In the genomic region with DNA sequence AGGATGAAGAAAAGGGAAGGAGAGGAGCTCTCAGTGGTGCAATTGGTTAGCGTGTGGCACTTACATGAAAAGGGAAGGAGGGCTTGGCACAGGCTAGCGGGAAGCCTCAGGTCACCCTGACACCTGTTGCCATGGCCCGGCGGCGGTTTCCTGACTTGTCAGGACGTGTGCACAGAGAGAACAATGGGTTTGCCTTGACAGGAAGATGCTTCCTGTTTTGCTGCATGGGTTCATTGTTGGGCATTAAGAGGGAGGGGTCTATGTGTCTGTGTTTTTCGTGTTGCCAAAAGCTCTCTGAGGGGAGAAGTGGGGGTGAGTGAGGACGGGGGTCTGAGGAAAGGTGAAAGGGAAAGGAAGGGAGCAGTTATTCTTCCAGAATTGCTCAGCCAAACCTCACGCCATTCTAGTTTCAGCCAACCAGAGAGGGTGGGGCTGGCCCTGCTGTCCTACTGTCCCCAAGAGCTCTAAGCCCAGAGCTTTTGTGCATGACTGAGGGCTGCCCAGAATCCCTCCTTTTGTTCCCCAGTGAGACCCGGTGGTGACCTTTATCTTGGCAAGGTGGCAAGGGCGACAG, we compare ENCODE assay signal across 8 cellular contexts. TPM values are rescaled to one million over a fixed set of nuclear protein-coding genes. Genes with fewer than 3 reads are reported as not detected.
DNase-seq lines count a peak whose midpoint lies in the region; ATAC-seq and TF ChIP-seq lines count a peak whose summit lies in the region.

No MANE protein-coding gene starts in this region.

- H3K27me3 ChIP-seq in effector memory CD4-positive, alpha-beta T cell (replicated peaks; ENCODE audit: control insufficient read depth, insufficient read depth, low read length, poor library complexity, severe bottlenecking) = no peaks in the 10 kb centered on the region
- H3K27me3 ChIP-seq in GM23248 (replicated peaks; ENCODE audit: insufficient read depth) = peaks cover 5% of the 10 kb centered on the region

- H3K4me3 ChIP-seq in GM12864 (ENCODE audit: low read depth, low read length) = no peak overlapping the region
- peak overlapping the region; percentile 3 for H3K4me3 ChIP-seq in effector memory CD4-positive, alpha-beta T cell (ENCODE audit: insufficient read depth, low read depth, low read length, poor library complexity, severe bottlenecking)
- H3K4me3 ChIP-seq in GM23248 = no peak overlapping the region

- no peak overlapping the region for H3K9ac ChIP-seq in GM23248

- H3K27ac Mint-ChIP-seq in T-cell = peak overlapping the region; percentile 93 to 96

- no peak overlapping the region for H3K4me2 ChIP-seq in GM23248 (ENCODE audit: unreplicated experiment)

- ATAC-seq in GM21619 (IDR thresholded peaks at IDR 0.05; ENCODE audit: unreplicated experiment) = peak; percentile 86
- peak; percentile 87 to 97 (median 92) for ATAC-seq in T-cell (replicated peaks in 1 of 4)

- DNase-seq in GM12864 (ENCODE audit: low read depth) (peak; percentile 90), Kasumi-1 (lab: John Stamatoyannopoulos, UW) (peak; percentile 84 to 85), T-cell (peak in 33 of 34 experiments; percentile 57 to 91 (median 79)), GM23248 (no peak), T-helper 9 cell (no peak)
- peak; percentile 22 to 55 (median 33) for DNase-seq in effector memory CD4-positive, alpha-beta T cell
- DNase-seq in stimulated activated CD8-positive, alpha-beta memory T cell treated with anti-CD3 and anti-CD28 coated beads, Interleukin-4, amount 100 ng/mL, for 48 hours = peak; percentile 68

- H3K4me3 Mint-ChIP-seq in T-cell = peak overlapping the region; percentile 63 to 78 (median 71)

- H3K9me2 ChIP-seq in GM23248 (ENCODE audit: insufficient read depth) = no peaks in the 10 kb centered on the region

- no peaks in the 10 kb centered on the region for H3K27me3 Mint-ChIP-seq in T-cell

- H3K36me3 Mint-ChIP-seq in T-cell = peaks cover 17% of the 10 kb centered on the region

- peaks cover 94 to 96% (median 95%) of the 10 kb centered on the region in 3 donors for H3K4me1 Mint-ChIP-seq in T-cell

- WGBS in GM23248 (ENCODE audit: low coverage in 1 of 2, low lambda C conversion rate in 2 of 2, missing lambda C conversion rate in 2 of 2), 2 experiments = 42 to 43% methylated on average over 11 of the region's 11 CpGs

- H3K9me3 ChIP-seq in effector memory CD4-positive, alpha-beta T cell (ENCODE audit: control insufficient read depth, low read length) = no peaks in the 10 kb centered on the region
- H3K9me3 ChIP-seq in GM23248 (ENCODE audit: low read depth) = no peaks in the 10 kb centered on the region

- in situ Hi-C loops in GM23248 (cut with MboI) = no loop called here

- H3K4me1 ChIP-seq in effector memory CD4-positive, alpha-beta T cell (ENCODE audit: control insufficient read depth, insufficient read depth, low read length, poor library complexity, severe bottlenecking) = peaks cover 39% of the 10 kb centered on the region
- no peaks in the 10 kb centered on the region for H3K4me1 ChIP-seq in GM23248 (ENCODE audit: insufficient read depth)

- no peaks in the 10 kb centered on the region for H3F3A ChIP-seq in GM23248 (ENCODE audit: insufficient read depth)

- CTCF ChIA-PET in T-cell (lab: Charles Lee) = interaction anchor here in 1 of 2 donors (0.6 to 1.6 kb wide), 3 partner anchors 15 to 33 kb away, joined by 3 to 6 read pairs (median 5); no protein-coding TSS in a partner anchor

- H3K79me2 ChIP-seq in GM23248 (ENCODE audit: insufficient read depth) = no peaks in the 10 kb centered on the region

- peaks cover 5 to 19% (median 8%) of the 10 kb centered on the region in 3 donors for H3K9me3 Mint-ChIP-seq in T-cell

- POLR2A ChIA-PET in T-cell (lab: Charles Lee) = interaction anchor here (0.6 to 1.7 kb wide), 4 partner anchors 14 to 43 kb away, joined by 3 to 8 read pairs (median 3); no protein-coding TSS in a partner anchor

- H3K27ac ChIP-seq in effector memory CD4-positive, alpha-beta T cell (ENCODE audit: insufficient read depth, low read length, poor library complexity, severe bottlenecking) = peak overlapping the region; percentile 70
- no peak overlapping the region for H3K27ac ChIP-seq in GM23248

- TF ChIP-seq CTCF in GM12864 (IDR thresholded peaks at IDR 0.05; ENCODE audit: low read depth, low read length, missing control alignments) = no peak

- no peaks in the 10 kb centered on the region for H3K36me3 ChIP-seq in effector memory CD4-positive, alpha-beta T cell (ENCODE audit: control insufficient read depth, insufficient read depth, low read length)
- H3K36me3 ChIP-seq in GM23248 (ENCODE audit: low read depth) = no peaks in the 10 kb centered on the region

- H2AFZ ChIP-seq in GM23248 = no peak overlapping the region

- H4K20me1 ChIP-seq in GM23248 (ENCODE audit: insufficient read depth) = no peaks in the 10 kb centered on the region

RNA-seq across cellular contexts. Expression of a gene that starts 17.1 kb away (rescaled TPM):
- total RNA-seq in T-cell = 100 to 1,000 TPM; 173 to 438 (median 340) TPM
- not detected in 2 replicates for total RNA-seq in GM23248 (2014; rRNA removed; shearing (Covaris generic))
- polyA plus RNA-seq in GM23248 (2016; fragmentation: Nextera tagmentation; extraction: Ambion mirVana) = 0.68 and 1.2 TPM in 2 replicates

Comparison
In these comparisons a context has a peak if more than half of its experiments do, and no peak if none do; other contexts are left out.
1. DNase-seq: peak in GM12864 (single experiment), Kasumi-1 (2 of 2), T-cell (33 of 34), effector memory CD4-positive, alpha-beta T cell (3 of 3) and stimulated activated CD8-positive, alpha-beta memory T cell treated with anti-CD3 and anti-CD28 coated beads, Interleukin-4, amount 100 ng/mL, for 48 hours (single experiment); none in GM23248 (single experiment) and T-helper 9 cell (single experiment).
2. RNA of a gene that starts 17.1 kb away (total RNA-seq): 173 to 438 TPM in T-cell; not detected in GM23248; every median in the first group is over 100 times any median in the second.